In the genomic region with DNA sequence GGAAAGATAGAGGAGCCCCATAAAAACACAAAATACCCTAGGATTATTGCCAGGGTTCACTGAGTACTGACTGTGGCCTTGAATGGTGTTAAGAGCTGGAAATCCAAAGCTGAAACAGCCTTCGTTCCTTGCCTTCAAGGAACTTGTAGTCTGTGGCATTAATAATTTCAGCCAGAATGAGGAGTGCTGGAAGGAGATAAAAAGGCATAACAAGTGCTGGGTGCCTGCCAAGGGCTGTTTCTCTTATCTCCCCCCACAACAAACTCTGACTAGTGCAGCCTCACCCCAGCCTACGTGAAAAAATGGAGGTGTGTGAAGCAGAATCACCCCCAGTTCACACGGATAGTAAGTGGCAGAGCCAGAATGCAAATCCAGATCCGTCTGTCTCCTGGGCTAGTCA, we compare ENCODE assay signal across 15 cellular contexts.
"Had no signal": no experiment of that assay in that cellular context is flagged by ENCODE, and none has a peak within 500 bp of the region (broad histone marks: within the 10 kb centered on the region; RNA-seq: fewer than 3 reads in every experiment).

No MANE protein-coding gene starts in this region.

- H3K36me3 ChIP-seq: ascending aorta, colonic mucosa, esophagus squamous epithelium, neutrophil, upper lobe of left lung had no signal

- DNase-seq: activated naive CD4-positive, alpha-beta T cell treated with Interleukin-2 at 50 U/mL for 16 hours; activated T-cell treated with anti-CD3 and anti-CD28 coated beads for 4 hours; colonic mucosa; esophagus squamous epithelium; foreskin melanocyte; head of caudate nucleus; islet precursor cell; mammary epithelial cell; naive B cell; posterior cingulate gyrus; stimulated activated naive CD8-positive, alpha-beta T cell treated with anti-CD3 and anti-CD28 coated beads, Interleukin-15, Interleukin-2, amounts not matched to agents 100 U/mL and 50 U/mL, for 24 hours; upper lobe of left lung had no signal

- H3K27me3 ChIP-seq: ascending aorta, colonic mucosa, neutrophil, upper lobe of left lung had no signal

- H3K9me3 ChIP-seq: ascending aorta, colonic mucosa, esophagus squamous epithelium, neutrophil, upper lobe of left lung had no signal

- H3K4me3 ChIP-seq: ascending aorta, colonic mucosa, esophagus squamous epithelium, smooth muscle cell, upper lobe of left lung had no signal

- H3K27ac ChIP-seq: ascending aorta, colonic mucosa, esophagus squamous epithelium, neutrophil, upper lobe of left lung had no signal

- H3K4me2 ChIP-seq: smooth muscle cell had no signal

- H3K4me1 ChIP-seq: colonic mucosa had no signal
